In genomic region chr6:169240125-169240524, GRCh38 we compare ENCODE assay signal across 22 cellular contexts. TPM values are rescaled to one million over a fixed set of nuclear protein-coding genes. Genes with fewer than 3 reads are reported as not detected.
DNase-seq lines count a peak whose midpoint lies in the region; TF ChIP-seq lines count a peak whose summit lies in the region.
"Had no signal": no experiment of that assay in that cellular context is flagged by ENCODE, and none has a peak within 500 bp of the region (broad histone marks: within the 10 kb centered on the region; RNA-seq: fewer than 3 reads in every experiment).

No MANE protein-coding gene starts in this region.

- H2AFZ ChIP-seq in mesenchymal stem cell (ENCODE audit: low read depth, low read length): no peak overlapping the region
- H2AFZ ChIP-seq: hepatocyte had no signal

- no peak overlapping the region for H4K8ac ChIP-seq in mesenchymal stem cell (ENCODE audit: low read length)

- H3K9me3 Mint-ChIP-seq in chondrocyte (ENCODE audit: low read depth): no peaks in the 10 kb centered on the region
- peaks cover 3% of the 10 kb centered on the region for H3K9me3 Mint-ChIP-seq in Calu3 (ENCODE audit: low read depth, unreplicated experiment)
- H3K9me3 Mint-ChIP-seq: activated T-helper 1 cell treated with anti-CD3 and anti-CD28 coated beads, Interleukin-12 subunit alpha, Interleukin-12 subunit beta, Interleukin-2, Interleukin-4 antibody, amounts not matched to agents 30 ng/mL and 10 ng/mL and 1 ng/mL, durations not matched to agents 14 hours and 24 hours and 36 hours; IgD-negative memory B cell; neural crest cell; WTC11 had no signal

- no peak overlapping the region for H4K91ac ChIP-seq in mesenchymal stem cell (ENCODE audit: low read length)

- BruUV-seq in Calu3 (replicated peaks; lab: Mats Ljungman, UMichigan): no TSS peak

- no peaks in the 10 kb centered on the region for H3K9me3 ChIP-seq in mesenchymal stem cell (ENCODE audit: control insufficient read depth, low read length)
- H3K9me3 ChIP-seq: mucosa of descending colon had no signal

- H2BK5ac ChIP-seq in mesenchymal stem cell (ENCODE audit: low read depth, low read length, poor library complexity, severe bottlenecking): no peak overlapping the region

- CTCF ChIA-PET in Calu3 (lab: Charles Lee): interaction anchor here (0.6 kb wide), 1 partner anchor 25 kb away, joined by 4 read pairs; no protein-coding TSS in a partner anchor

- H3K18ac ChIP-seq in mesenchymal stem cell (ENCODE audit: low read depth in 1 of 2, low read length in 2 of 2): no peak overlapping the region

- H3K14ac ChIP-seq in mesenchymal stem cell (ENCODE audit: low read length in 2 of 2): no peak overlapping the region

- no peaks in the 10 kb centered on the region for H3K79me1 ChIP-seq in mesenchymal stem cell (replicated peaks; ENCODE audit: low read length, poor library complexity, severe bottlenecking)

- H3K36me3 Mint-ChIP-seq in chondrocyte (ENCODE audit: low read depth) (peaks cover 63% of the 10 kb centered on the region), Calu3 (ENCODE audit: insufficient read depth, unreplicated experiment) (no peaks in the 10 kb centered on the region)
- H3K36me3 Mint-ChIP-seq: CD14-positive monocyte, IgD-negative memory B cell had no signal

- H3K4ac ChIP-seq in mesenchymal stem cell (ENCODE audit: low read depth in 1 of 2, low read length in 2 of 2): no peak overlapping the region

- H3K27me3 Mint-ChIP-seq in chondrocyte (ENCODE audit: low read depth) (no peaks in the 10 kb centered on the region), Calu3 (ENCODE audit: unreplicated experiment) (no peaks in the 10 kb centered on the region)

- H3K4me3 ChIP-seq in LNCaP clone FGC (ENCODE audit: low read depth, low read length): no peak overlapping the region
- H3K4me3 ChIP-seq in mesenchymal stem cell (ENCODE audit: insufficient read depth in 1 of 2, low read depth in 1 of 2, low read length in 2 of 2): no peak overlapping the region
- H3K4me3 ChIP-seq: hepatocyte, left lung, mucosa of descending colon had no signal

- H3K23ac ChIP-seq in mesenchymal stem cell (ENCODE audit: low read length in 2 of 2): no peak overlapping the region

- no peak overlapping the region for H2BK12ac ChIP-seq in mesenchymal stem cell (ENCODE audit: low read length in 2 of 2)

- intact Hi-C loops in Calu3 (cut with micrococcal nuclease; ENCODE audit: unreplicated experiment): no loop called here

- H3K27me3 ChIP-seq in mesenchymal stem cell (ENCODE audit: control insufficient read depth in 1 of 2, insufficient read depth in 1 of 2, low read length in 2 of 2): no peaks in the 10 kb centered on the region
- H3K27me3 ChIP-seq: hepatocyte, left lung had no signal

- H2AK5ac ChIP-seq in mesenchymal stem cell (ENCODE audit: low read length, severe bottlenecking): no peak overlapping the region

- H2BK120ac ChIP-seq in mesenchymal stem cell (ENCODE audit: low read depth, low read length): no peak overlapping the region

- no peak overlapping the region for H3K4me2 ChIP-seq in mesenchymal stem cell (ENCODE audit: low read length, poor library complexity, severe bottlenecking)
- H3K4me2 ChIP-seq: hepatocyte had no signal

- H3K36me3 ChIP-seq in mesenchymal stem cell (ENCODE audit: control insufficient read depth in 1 of 2, insufficient read depth in 2 of 2, low read depth in 1 of 2, low read length in 2 of 2): peaks cover 57 to 100% of the 10 kb centered on the region in 2 experiments
- H3K36me3 ChIP-seq: left lung had no signal

- WGBS in mesenchymal stem cell: 80% methylated on average over 11 of the region's 11 CpGs

- no peak overlapping the region for H2BK15ac ChIP-seq in mesenchymal stem cell (ENCODE audit: low read depth, poor library complexity, severe bottlenecking)

- H3K27ac Mint-ChIP-seq in chondrocyte (ENCODE audit: unreplicated experiment): peak overlapping the region; percentile 8
- H3K27ac Mint-ChIP-seq in Calu3 (ENCODE audit: unreplicated experiment): no peak overlapping the region
- H3K27ac Mint-ChIP-seq: activated T-helper 1 cell treated with anti-CD3 and anti-CD28 coated beads, Interleukin-12 subunit alpha, Interleukin-12 subunit beta, Interleukin-2, Interleukin-4 antibody, amounts not matched to agents 30 ng/mL and 10 ng/mL and 1 ng/mL, durations not matched to agents 14 hours and 24 hours and 36 hours; IgD-negative memory B cell; WTC11 had no signal

- no peak overlapping the region for H3K27ac ChIP-seq in mesenchymal stem cell (ENCODE audit: low read length, poor library complexity, severe bottlenecking)
- H3K27ac ChIP-seq: hepatocyte, left lung had no signal

- peak overlapping the region; percentile 27 for H3K9ac ChIP-seq in mesenchymal stem cell (ENCODE audit: low read length)

- H3K4me3 Mint-ChIP-seq in chondrocyte (ENCODE audit: unreplicated experiment) (no peak overlapping the region), Calu3 (ENCODE audit: low read depth, unreplicated experiment) (no peak overlapping the region)
- H3K4me3 Mint-ChIP-seq: activated T-helper 1 cell treated with anti-CD3 and anti-CD28 coated beads, Interleukin-12 subunit alpha, Interleukin-12 subunit beta, Interleukin-2, Interleukin-4 antibody, amounts not matched to agents 30 ng/mL and 10 ng/mL and 1 ng/mL, durations not matched to agents 14 hours and 24 hours and 36 hours; CD14-positive monocyte; IgD-negative memory B cell; neural crest cell; WTC11 had no signal

- no peak for TF ChIP-seq CTCF in LNCaP clone FGC (IDR thresholded peaks at IDR 0.05; ENCODE audit: control insufficient read depth, extremely low read depth, insufficient read depth)
- TF ChIP-seq CTCF in chondrocyte (IDR thresholded peaks at IDR 0.05): no peak
- no peak for TF ChIP-seq CTCF in Calu3 (IDR thresholded peaks at IDR 0.05; ENCODE audit: unreplicated experiment)

- H3K4me1 Mint-ChIP-seq in chondrocyte (ENCODE audit: low read depth) (peaks cover 23% of the 10 kb centered on the region), Calu3 (ENCODE audit: low read depth, unreplicated experiment) (no peaks in the 10 kb centered on the region)
- H3K4me1 Mint-ChIP-seq: CD14-positive monocyte, IgD-negative memory B cell, neural crest cell, WTC11 had no signal

- peak; percentile 6 for DNase-seq in LNCaP clone FGC (ENCODE audit: low read depth)
- DNase-seq in chondrocyte (ENCODE audit: low spot score): no peak
- DNase-seq in mesenchymal stem cell: no peak
- peak; percentile 59 for DNase-seq in superior temporal gyrus (ENCODE audit: extremely low spot score)
- DNase-seq in Calu3: no peak
- no peak for DNase-seq in stimulated activated CD4-positive, alpha-beta T cell treated with anti-CD3 and anti-CD28 coated beads, Interleukin-4, amount 100 ng/mL, for 24 hours
- DNase-seq in HuH-7 (ENCODE audit: low spot score): no peak
- DNase-seq: activated naive CD4-positive, alpha-beta T cell treated with anti-CD3 and anti-CD28 coated beads, Interleukin-2, amount 50 U/mL, for 16 hours; foreskin fibroblast; NCI-H1417; NCI-H2081; NCI-H446; NCI-H82; T-helper 9 cell had no signal

- peaks cover 4% of the 10 kb centered on the region for H3K4me1 ChIP-seq in mesenchymal stem cell (ENCODE audit: control insufficient read depth, insufficient read depth, low read depth, low read length)
- H3K4me1 ChIP-seq: left lung had no signal

RNA-seq across cellular contexts. Expression of gene THBS2, which starts 13.5 kb away (rescaled TPM):
- total RNA-seq in chondrocyte (1,244 to 1,906 TPM (median 1,285 TPM) in 3 replicates), Calu3 (2022) (not detected in 2 replicates)
- 1.1 TPM for polyA plus RNA-seq in mesenchymal stem cell (2013, experiment 1 of 2)
- 1.2 TPM for polyA plus RNA-seq in mesenchymal stem cell (2013, experiment 2 of 2)
- total RNA-seq: activated T-helper 1 cell treated with anti-CD3 and anti-CD28 coated beads, Interleukin-12 subunit alpha, Interleukin-12 subunit beta, Interleukin-2, Interleukin-4 antibody, amounts not matched to agents 30 ng/mL and 10 ng/mL and 1 ng/mL, durations not matched to agents 14 hours and 24 hours and 36 hours had no signal

Comparison
In these comparisons a context has a peak if more than half of its experiments do, and no peak if none do; other contexts are left out.
1. DNase-seq: peak in LNCaP clone FGC (single experiment) and superior temporal gyrus (single experiment); none in chondrocyte (single experiment), mesenchymal stem cell (single experiment), Calu3 (single experiment), stimulated activated CD4-positive, alpha-beta T cell treated with anti-CD3 and anti-CD28 coated beads, Interleukin-4, amount 100 ng/mL, for 24 hours (single experiment) and HuH-7 (single experiment).
2. RNA of gene THBS2, which starts 13.5 kb away (total RNA-seq): 1,244 to 1,906 TPM in chondrocyte; not detected in Calu3; every median in the first group is over 1,000 times any median in the second.